In genomic region chr10:69222157-69223027, GRCh38 we compare ENCODE assay signal across 9 cellular contexts. TPM values are rescaled to one million over a fixed set of nuclear protein-coding genes. Genes with fewer than 3 reads are reported as not detected.
DNase-seq lines count a peak whose midpoint lies in the region; ATAC-seq and TF ChIP-seq lines count a peak whose summit lies in the region.
"Had no signal": no experiment of that assay in that cellular context is flagged by ENCODE, and none has a peak within 500 bp of the region (broad histone marks: within the 10 kb centered on the region; RNA-seq: fewer than 3 reads in every experiment).

No MANE protein-coding gene starts in this region.

- TF ChIP-seq EP300 in ovary (IDR thresholded peaks at IDR 0.05): no peak

- DNase-seq in Daoy (ENCODE audit: low read depth) (peak; percentile 86), SK-MEL-5 (ENCODE audit: low read depth, low spot score) (peak; percentile 63), hepatic stellate cell (ENCODE audit: low spot score) (peak; percentile 58), ovary (no peak)
- DNase-seq in activated naive CD4-positive, alpha-beta T cell treated with anti-CD3 and anti-CD28 coated beads, Interleukin-2, amount 50 U/mL, for 16 hours: peak; percentile 65
- DNase-seq in stimulated activated CD4-positive, alpha-beta T cell treated with anti-CD3 and anti-CD28 coated beads, Interleukin-15, amount 100 ng/mL, for 24 hours: peak; percentile 86

- intact Hi-C loops in ovary (cut with DNase I): no loop called here

- H3K4me1 ChIP-seq in ovary (ENCODE audit: insufficient read depth): no peaks in the 10 kb centered on the region

- ATAC-seq in GM19455 (IDR thresholded peaks at IDR 0.05; ENCODE audit: unreplicated experiment) (peak; percentile 93), HG03521 (IDR thresholded peaks at IDR 0.05; ENCODE audit: unreplicated experiment) (peak; percentile 96)

- H3K9me3 ChIP-seq in ovary: no peaks in the 10 kb centered on the region

- WGBS in ovary, 3 donors: 35 to 49% (median 41%) methylated on average over 10 to 11 of the region's 11 CpGs

- no peak for TF ChIP-seq POLR2A in ovary (IDR thresholded peaks at IDR 0.05)

- no peak overlapping the region for H3K27ac ChIP-seq in ovary

- H3K27me3 ChIP-seq in ovary: no peaks in the 10 kb centered on the region

- H3K4me3 ChIP-seq in ovary: no peak overlapping the region

- TF ChIP-seq CTCF in ovary (IDR thresholded peaks at IDR 0.05): peak in 1 of 3 donors; percentile 21

- in situ Hi-C loops in SK-MEL-5 (cut with HindIII; ENCODE audit: low pct_unique_long_range_greater_than_20kb, low sequenced_read_pairs): no loop called here

- H3K36me3 ChIP-seq in ovary: no peaks in the 10 kb centered on the region

RNA-seq across cellular contexts. Expression of gene HKDC1, which starts 2.3 kb away (rescaled TPM):
- 0.69 and 0.89 TPM in 2 replicates for total RNA-seq in Daoy (2014; rRNA removed; shearing (Covaris generic))
- 0.29 and 0.61 TPM in 2 replicates for total RNA-seq in SK-MEL-5 (2014; rRNA removed; shearing (Covaris generic))
- 0.04 and 0.19 TPM in 2 replicates for polyA plus RNA-seq in SK-MEL-5 (2015; cell fraction: cytosol; rRNA removed)
- polyA plus RNA-seq in SK-MEL-5 (2015; cell fraction: nucleus; rRNA removed): 0.06 and 0.16 TPM in 2 replicates
- total RNA-seq in ovary: 1 to 10 TPM in 2 of 7 donors, under 1 TPM in 3, not detected in 2; 0.83 to 6.4 (median 0.94) TPM
- polyA plus RNA-seq in ovary: 1 to 10 TPM in 1 of 2 donors, under 1 TPM in 1; 0.01 to 1.1 TPM
- total RNA-seq: skeletal muscle tissue had no signal

RNA-seq across cellular contexts. Expression of gene SUPV3L1, which starts 42.4 kb away (rescaled TPM):
- 23.0 and 24.9 TPM in 2 replicates for total RNA-seq in Daoy (2014; rRNA removed; shearing (Covaris generic))
- total RNA-seq in SK-MEL-5 (2014; rRNA removed; shearing (Covaris generic)): 24.8 and 25.5 TPM in 2 replicates
- 31.6 and 34.5 TPM in 2 replicates for polyA plus RNA-seq in SK-MEL-5 (2015; cell fraction: cytosol; rRNA removed)
- 42.5 and 49.0 TPM in 2 replicates for polyA plus RNA-seq in SK-MEL-5 (2015; cell fraction: nucleus; rRNA removed)
- total RNA-seq in ovary: 10 to 100 TPM; 21.7 to 39.8 (median 28.4) TPM
- 10 to 100 TPM; 23.6 to 35.0 TPM for polyA plus RNA-seq in ovary

RNA-seq across cellular contexts. Expression of gene HK1, which starts 55.9 kb away (rescaled TPM):
- total RNA-seq in Daoy (2014; rRNA removed; shearing (Covaris generic)): 20.8 and 28.9 TPM in 2 replicates
- total RNA-seq in SK-MEL-5 (2014; rRNA removed; shearing (Covaris generic)): 18.9 and 22.9 TPM in 2 replicates
- polyA plus RNA-seq in SK-MEL-5 (2015; cell fraction: cytosol; rRNA removed): 38.8 and 41.1 TPM in 2 replicates
- polyA plus RNA-seq in SK-MEL-5 (2015; cell fraction: nucleus; rRNA removed): 13.1 and 16.7 TPM in 2 replicates
- total RNA-seq in ovary: 10 to 100 TPM; 12.8 to 40.2 (median 35.8) TPM
- polyA plus RNA-seq in ovary: 10 to 100 TPM; 19.9 to 63.1 TPM

Comparison
In these comparisons a context has a peak if more than half of its experiments do, and no peak if none do; other contexts are left out.
1. DNase-seq: peak in Daoy (single experiment), SK-MEL-5 (single experiment), activated naive CD4-positive, alpha-beta T cell treated with anti-CD3 and anti-CD28 coated beads, Interleukin-2, amount 50 U/mL, for 16 hours (single experiment), hepatic stellate cell (single experiment) and stimulated activated CD4-positive, alpha-beta T cell treated with anti-CD3 and anti-CD28 coated beads, Interleukin-15, amount 100 ng/mL, for 24 hours (single experiment); none in ovary (0 of 5).